Comparison of ENCODE assay signal across 27 cellular contexts in the genomic region with DNA sequence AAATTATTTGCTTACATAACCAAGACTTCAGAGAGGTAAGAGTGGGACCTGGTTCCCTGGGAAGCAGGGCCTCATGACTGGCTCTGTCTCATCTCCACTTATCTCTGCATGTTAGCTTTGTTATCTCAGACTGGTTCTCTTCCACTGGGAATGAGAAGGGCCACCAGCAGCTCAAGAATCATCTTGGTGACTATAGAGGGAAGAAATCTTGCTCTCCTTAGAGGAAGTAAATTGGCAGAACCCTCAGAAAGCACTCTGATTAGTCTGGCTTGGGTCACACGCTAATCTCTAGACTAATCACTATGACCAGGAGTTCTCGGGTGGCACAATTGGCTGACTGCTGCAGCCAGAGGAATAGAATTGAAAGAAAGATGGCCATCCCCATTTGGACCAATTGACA.
"Had no signal": no experiment of that assay in that cellular context is flagged by ENCODE, and none has a peak within 500 bp of the region (broad histone marks: within the 10 kb centered on the region; RNA-seq: fewer than 3 reads in every experiment).

No MANE protein-coding gene starts in this region.

- H3K9me3 ChIP-seq: esophagus squamous epithelium, heart right ventricle, lower lobe of right lung, neutrophil, pancreas, right lobe of liver, thyroid gland had no signal

- H3K27me3 Mint-ChIP-seq: stimulated activated naive CD8-positive, alpha-beta T cell treated with anti-CD3 and anti-CD28 coated beads, Interleukin-15, amount 100 ng/mL, for 72 hours had no signal

- H3K36me3 Mint-ChIP-seq: natural killer cell, type B pancreatic cell had no signal

- DNase-seq: cerebellar nuclear complex; dorsolateral prefrontal cortex; effector CD4-positive, alpha-beta T cell; esophagus squamous epithelium; foreskin melanocyte; glutamatergic neuron; heart right ventricle; hippocampal formation; islet precursor cell; left ventricle myocardium superior; lower lobe of right lung; natural killer cell; pancreas; retina; right lobe of liver; small intestine; stimulated activated CD4-positive, alpha-beta T cell treated with anti-CD3 and anti-CD28 coated beads, Interleukin-12 subunit alpha, Interleukin-12 subunit beta, amount 100 ng/mL, for 4 hours; stimulated activated CD4-positive, alpha-beta T cell treated with anti-CD3 and anti-CD28 coated beads, Interleukin-1b, Interleukin-23, amount 100 ng/mL, for 48 hours; stimulated activated CD4-positive, alpha-beta T cell treated with anti-CD3 and anti-CD28 coated beads, Interleukin-4, amount 100 ng/mL, for 1 hour; stimulated activated CD8-positive, alpha-beta memory T cell treated with anti-CD3 and anti-CD28 coated beads, Interleukin-4, amount 100 ng/mL, for 48 hours; stimulated activated naive CD4-positive, alpha-beta T cell; stimulated activated naive CD8-positive, alpha-beta T cell treated with anti-CD3 and anti-CD28 coated beads, Interleukin-15, amount 100 ng/mL, for 72 hours; thyroid gland had no signal

- H3K4me3 ChIP-seq: dorsolateral prefrontal cortex, esophagus squamous epithelium, heart right ventricle, lower lobe of right lung, pancreas, right lobe of liver, thyroid gland had no signal

- H3K27ac ChIP-seq: dorsolateral prefrontal cortex, esophagus squamous epithelium, heart right ventricle, lower lobe of right lung, neutrophil, pancreas, right lobe of liver, thyroid gland had no signal

- H3K27me3 ChIP-seq: dorsolateral prefrontal cortex, esophagus squamous epithelium, heart right ventricle, neutrophil, pancreas, right lobe of liver, thyroid gland had no signal

- H3K4me1 ChIP-seq: esophagus squamous epithelium, heart right ventricle, lower lobe of right lung, pancreas, right lobe of liver, thyroid gland had no signal

- FAIRE-seq: colon, endothelial cell of umbilical vein, pancreas, small intestine had no signal

- H3K9me3 Mint-ChIP-seq: natural killer cell; stimulated activated naive CD8-positive, alpha-beta T cell treated with anti-CD3 and anti-CD28 coated beads, Interleukin-15, amount 100 ng/mL, for 72 hours had no signal

- H3K36me3 ChIP-seq: esophagus squamous epithelium, heart right ventricle, lower lobe of right lung, neutrophil, pancreas, right lobe of liver, thyroid gland had no signal

- H3K4me3 Mint-ChIP-seq: natural killer cell; stimulated activated naive CD8-positive, alpha-beta T cell treated with anti-CD3 and anti-CD28 coated beads, Interleukin-15, amount 100 ng/mL, for 72 hours; type B pancreatic cell had no signal

- ATAC-seq: heart right ventricle; left ventricle myocardium superior; lower lobe of right lung; natural killer cell; pancreas; right lobe of liver; stimulated activated naive CD8-positive, alpha-beta T cell treated with anti-CD3 and anti-CD28 coated beads, Interleukin-15, amount 100 ng/mL, for 72 hours had no signal

- H3K27ac Mint-ChIP-seq: natural killer cell; stimulated activated naive CD8-positive, alpha-beta T cell treated with anti-CD3 and anti-CD28 coated beads, Interleukin-15, amount 100 ng/mL, for 72 hours; type B pancreatic cell had no signal
